1 cellular context compared by ENCODE assay signal in genomic region chr11:95147364-95147905, GRCh38.
TF ChIP-seq lines count a peak whose summit lies in the region.

No MANE protein-coding gene starts in this region.

TF ChIP-seq in HEK293, 187 proteins besides CTCF, POLR2A, EP300 and RAD21 (continued from another document):
- TF ChIP-seq ZNF513 (tag by site-specific recombination; IDR thresholded peaks at IDR 0.05) (no peak), ZNF549 (tag by site-specific recombination; IDR thresholded peaks at IDR 0.05) (no peak), BCL6B (tag by site-specific recombination; IDR thresholded peaks at IDR 0.05) (no peak), ZXDB (tag by site-specific recombination; IDR thresholded peaks at IDR 0.05) (no peak), ZNF324 (tag by site-specific recombination; IDR thresholded peaks at IDR 0.05) (no peak), ZBTB20 (tag by site-specific recombination; IDR thresholded peaks at IDR 0.05) (peak; percentile 82), ZNF132 (tag by site-specific recombination; IDR thresholded peaks at IDR 0.05; ENCODE audit: borderline replicate concordance) (no peak), ZNF629 (tag by site-specific recombination; IDR thresholded peaks at IDR 0.05) (no peak), GFI1B (tag by site-specific recombination; IDR thresholded peaks at IDR 0.05) (no peak), ZNF335 (tag by site-specific recombination; conservative IDR thresholded peaks at IDR 0.05) (0 out of 2 replicates have a peak, but pooled peaks have one; percentile 8), IKZF3 (tag by site-specific recombination; IDR thresholded peaks at IDR 0.05) (no peak), ZNF114 (tag by site-specific recombination; IDR thresholded peaks at IDR 0.05) (no peak), ZFP3 (tag by site-specific recombination; IDR thresholded peaks at IDR 0.05; ENCODE audit: low read depth) (no peak), ZNF76 (tag by site-specific recombination; IDR thresholded peaks at IDR 0.05; ENCODE audit: borderline replicate concordance, low read depth) (no peak), ZNF280C (tag by site-specific recombination; IDR thresholded peaks at IDR 0.05) (no peak), ZNF560 (tag by site-specific recombination; IDR thresholded peaks at IDR 0.05; ENCODE audit: borderline replicate concordance) (no peak), ZNF585B (tag by site-specific recombination; IDR thresholded peaks at IDR 0.05) (no peak), ZNF776 (tag by site-specific recombination; IDR thresholded peaks at IDR 0.05; ENCODE audit: borderline replicate concordance) (no peak), ZNF362 (tag by site-specific recombination; IDR thresholded peaks at IDR 0.05) (no peak), ZNF600 (tag by site-specific recombination; IDR thresholded peaks at IDR 0.05) (peak; percentile 69), PRDM10 (tag by site-specific recombination; IDR thresholded peaks at IDR 0.05) (peak; percentile 24; the same call in 1 of the 2 replicates), REST (tag by site-specific recombination; IDR thresholded peaks at IDR 0.05) (no peak), ZNF2 (tag by site-specific recombination; IDR thresholded peaks at IDR 0.05) (no peak), ZNF510 (tag by site-specific recombination; IDR thresholded peaks at IDR 0.05; ENCODE audit: insufficient replicate concordance) (no peak), ZNF274 (IDR thresholded peaks at IDR 0.05; ENCODE audit: low read length) (no peak), ZNF274 (tag by site-specific recombination; IDR thresholded peaks at IDR 0.05; ENCODE audit: borderline replicate concordance) (no peak), ZNF785 (tag by site-specific recombination; IDR thresholded peaks at IDR 0.05) (no peak), MZF1 (tag by site-specific recombination; IDR thresholded peaks at IDR 0.05; ENCODE audit: borderline replicate concordance) (no peak), ZSCAN5A (tag by site-specific recombination; IDR thresholded peaks at IDR 0.05) (no peak), BCL11A (tag by site-specific recombination; IDR thresholded peaks at IDR 0.05; ENCODE audit: low read depth) (no peak), ZNF670 (tag by site-specific recombination; IDR thresholded peaks at IDR 0.05; ENCODE audit: low read depth) (no peak), ZNF157 (tag by site-specific recombination; IDR thresholded peaks at IDR 0.05) (no peak), ZNF792 (tag by site-specific recombination; IDR thresholded peaks at IDR 0.05) (0 out of 2 replicates have a peak, but pooled peaks have one; percentile 8)
TF ChIP-seq in HEK293: peak in this region for 9.
